Comparison of ENCODE assay signal across 8 cellular contexts in genomic region chr14:79278798-79279644, GRCh38.
DNase-seq lines count a peak whose midpoint lies in the region; ATAC-seq lines count a peak whose summit lies in the region.

No MANE protein-coding gene starts in this region.

- no peaks in the 10 kb centered on the region for H3K36me3 Mint-ChIP-seq in stimulated activated naive CD8-positive, alpha-beta T cell treated with anti-CD3 and anti-CD28 coated beads, Interleukin-15, Interleukin-2, amounts not matched to agents 100 ng/mL and 50 ng/mL, for 24 hours (ENCODE audit: low read depth)

- H3K4me3 Mint-ChIP-seq in stimulated activated naive CD8-positive, alpha-beta T cell treated with anti-CD3 and anti-CD28 coated beads, Interleukin-15, Interleukin-2, amounts not matched to agents 100 ng/mL and 50 ng/mL, for 24 hours, result peak overlapping the region; percentile 26

- peaks cover 21% of the 10 kb centered on the region for H3K4me1 ChIP-seq in skeletal muscle satellite cell (ENCODE audit: control insufficient read depth, insufficient read depth, low read length)

- peak overlapping the region; percentile 77 for H3K9ac ChIP-seq in skeletal muscle satellite cell (ENCODE audit: low read depth, low read length)

- peak overlapping the region; percentile 85 for H3K4me3 ChIP-seq in skeletal muscle satellite cell (ENCODE audit: low read length)

- no peaks in the 10 kb centered on the region for H3K9me3 Mint-ChIP-seq in stimulated activated naive CD8-positive, alpha-beta T cell treated with anti-CD3 and anti-CD28 coated beads, Interleukin-15, Interleukin-2, amounts not matched to agents 100 ng/mL and 50 ng/mL, for 24 hours

- no peak for DNase-seq in stimulated activated naive CD8-positive, alpha-beta T cell treated with anti-CD3 and anti-CD28 coated beads, Interleukin-15, Interleukin-2, amounts not matched to agents 100 U/mL and 50 U/mL, for 24 hours
- peak; percentile 90 to 95 for DNase-seq in NCI-H446 (lab: John Stamatoyannopoulos, UW)
- DNase-seq in cerebellar cortex (ENCODE audit: low spot score), result peak; percentile 98
- peak; percentile 91 for DNase-seq in iPS-NIHi7 (ENCODE audit: extremely low spot score)
- DNase-seq in stimulated activated naive CD4-positive, alpha-beta T cell (lab: John Stamatoyannopoulos, UW), result no peak
- no peak for DNase-seq in stimulated activated CD4-positive, alpha-beta T cell treated with anti-CD3 and anti-CD28 coated beads, Interleukin-4, amount 100 ng/mL, for 4 hours

- peaks cover 70% of the 10 kb centered on the region for H3K27me3 Mint-ChIP-seq in stimulated activated naive CD8-positive, alpha-beta T cell treated with anti-CD3 and anti-CD28 coated beads, Interleukin-15, Interleukin-2, amounts not matched to agents 100 ng/mL and 50 ng/mL, for 24 hours

- H3K9me3 ChIP-seq in skeletal muscle satellite cell (replicated peaks; ENCODE audit: low read length), result no peaks in the 10 kb centered on the region

- H3K27me3 ChIP-seq in skeletal muscle satellite cell (ENCODE audit: control insufficient read depth, insufficient read depth, low read length), result no peaks in the 10 kb centered on the region

- ATAC-seq in stimulated activated naive CD8-positive, alpha-beta T cell treated with anti-CD3 and anti-CD28 coated beads, Interleukin-15, Interleukin-2, amounts not matched to agents 100 U/mL and 50 U/mL, for 24 hours, result no peak

- no peaks in the 10 kb centered on the region for H3K36me3 ChIP-seq in skeletal muscle satellite cell (ENCODE audit: insufficient read depth, low read length)

- H3K4me2 ChIP-seq in skeletal muscle satellite cell (ENCODE audit: low read length), result peak overlapping the region; percentile 93

- no peaks in the 10 kb centered on the region for H3K4me1 Mint-ChIP-seq in stimulated activated naive CD8-positive, alpha-beta T cell treated with anti-CD3 and anti-CD28 coated beads, Interleukin-15, Interleukin-2, amounts not matched to agents 100 ng/mL and 50 ng/mL, for 24 hours (ENCODE audit: low read depth)

- H3K27ac Mint-ChIP-seq in stimulated activated naive CD8-positive, alpha-beta T cell treated with anti-CD3 and anti-CD28 coated beads, Interleukin-15, Interleukin-2, amounts not matched to agents 100 ng/mL and 50 ng/mL, for 24 hours, result no peak overlapping the region

Comparison
In these comparisons a context has a peak if more than half of its experiments do, and no peak if none do; other contexts are left out.
1. DNase-seq: peak in NCI-H446 (2 of 2), cerebellar cortex (single experiment) and iPS-NIHi7 (single experiment); none in stimulated activated naive CD8-positive, alpha-beta T cell treated with anti-CD3 and anti-CD28 coated beads, Interleukin-15, Interleukin-2, amounts not matched to agents 100 U/mL and 50 U/mL, for 24 hours (single experiment), stimulated activated naive CD4-positive, alpha-beta T cell (0 of 6) and stimulated activated CD4-positive, alpha-beta T cell treated with anti-CD3 and anti-CD28 coated beads, Interleukin-4, amount 100 ng/mL, for 4 hours (0 of 2).